In the genomic region with DNA sequence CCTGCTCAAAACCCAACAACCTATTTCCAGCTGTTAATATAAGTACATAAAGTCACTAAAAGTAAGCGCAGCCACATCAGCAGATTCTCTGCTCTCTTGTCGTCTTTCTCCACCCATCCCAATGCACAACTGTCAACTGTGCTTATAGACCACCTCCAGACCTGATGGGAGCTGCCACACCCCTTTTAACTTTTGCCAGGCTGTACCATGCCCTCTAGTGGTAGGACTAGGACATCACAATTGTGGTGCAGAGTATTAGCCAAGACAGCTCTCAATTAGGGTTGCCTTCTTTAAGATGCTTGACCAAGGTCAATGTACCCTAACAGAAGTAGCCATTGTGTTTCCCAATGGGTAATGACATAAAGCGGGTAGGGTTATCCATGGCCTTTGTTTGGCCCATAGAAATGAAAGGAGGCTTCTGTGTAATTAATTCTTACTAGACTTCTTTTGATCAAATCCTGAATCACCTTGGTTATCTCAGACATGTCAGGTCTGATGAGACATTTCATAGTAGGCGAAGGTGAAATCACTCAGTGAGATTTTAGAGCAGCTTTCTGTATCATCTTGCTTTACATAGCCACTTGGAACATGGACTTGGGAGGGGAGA, we compare ENCODE assay signal across 8 cellular contexts.
DNase-seq lines count a peak whose midpoint lies in the region; ATAC-seq, FAIRE-seq and TF ChIP-seq lines count a peak whose summit lies in the region.

No MANE protein-coding gene starts in this region.

- no peaks in the 10 kb centered on the region for H3K27me3 Mint-ChIP-seq in mesothelial cell of epicardium (ENCODE audit: low read depth)

- peak; percentile 90 for ATAC-seq in HG03175 (IDR thresholded peaks at IDR 0.05; ENCODE audit: unreplicated experiment)
- ATAC-seq in activated CD4-positive, CD25-positive, alpha-beta regulatory T cell treated with anti-CD3 and anti-CD28 coated beads, Interleukin-2, amount 50 U/mL, for 24 hours = peak; percentile 71 to 73

- H3K4me1 ChIP-seq in thyroid gland = peaks cover 3 to 12% of the 10 kb centered on the region in 2 donors

- H3K4me3 Mint-ChIP-seq in mesothelial cell of epicardium = no peak overlapping the region

- H3K27ac ChIP-seq in thyroid gland = no peak overlapping the region

- TF ChIP-seq CTCF in mesothelial cell of epicardium (IDR thresholded peaks at IDR 0.05; ENCODE audit: unreplicated experiment) (peak; percentile 93), thyroid gland (IDR thresholded peaks at IDR 0.05) (peak; percentile 68 to 90 (median 76))

- no peak overlapping the region for H3K27ac Mint-ChIP-seq in mesothelial cell of epicardium

- peaks cover 0 to 4% of the 10 kb centered on the region in 2 donors for H3K36me3 ChIP-seq in thyroid gland

- H3K36me3 Mint-ChIP-seq in mesothelial cell of epicardium = peaks cover 28% of the 10 kb centered on the region

- H3K4me3 ChIP-seq in thyroid gland (replicated peaks in 1 of 3) = no peak overlapping the region

- FAIRE-seq in GM19239 (lab: Jason Lieb, UNC) = peak; percentile 91

- H3K9me3 ChIP-seq in thyroid gland = no peaks in the 10 kb centered on the region

- DNase-seq in COLO829 (ENCODE audit: low spot score) = peak; percentile 58
- DNase-seq in GM19239 (ENCODE audit: insufficient read length, low spot score) = peak; percentile 33
- peak; percentile 71 for DNase-seq in NCI-H2171 treated with DMSO at 0.1 percent for 48 hours (lab: John Stamatoyannopoulos, UW)
- DNase-seq in effector CD8-positive, alpha-beta T cell (lab: John Stamatoyannopoulos, UW) = peak; percentile 5
- DNase-seq in mesothelial cell of epicardium (ENCODE audit: low spot score in 2 of 2, unreplicated experiment in 2 of 2) = peak in 1 of 2 experiments; percentile 47
- DNase-seq in thyroid gland = peak; percentile 28

- WGBS in thyroid gland, 2 donors = 48 to 57% methylated on average over 4 of the region's 4 CpGs

- no peaks in the 10 kb centered on the region for H3K9me3 Mint-ChIP-seq in mesothelial cell of epicardium

- no peak for TF ChIP-seq POLR2A in thyroid gland (IDR thresholded peaks at IDR 0.05)

- H3K4me1 Mint-ChIP-seq in mesothelial cell of epicardium = no peaks in the 10 kb centered on the region

- intact Hi-C loops in thyroid gland (cut with DNase I) = loop anchor here (10.0 kb wide), 1 partner anchor 177 kb away; no protein-coding TSS in a partner anchor

- H3K27me3 ChIP-seq in thyroid gland = no peaks in the 10 kb centered on the region
